Comparison of ENCODE assay signal across 1 cellular context in the genomic region with DNA sequence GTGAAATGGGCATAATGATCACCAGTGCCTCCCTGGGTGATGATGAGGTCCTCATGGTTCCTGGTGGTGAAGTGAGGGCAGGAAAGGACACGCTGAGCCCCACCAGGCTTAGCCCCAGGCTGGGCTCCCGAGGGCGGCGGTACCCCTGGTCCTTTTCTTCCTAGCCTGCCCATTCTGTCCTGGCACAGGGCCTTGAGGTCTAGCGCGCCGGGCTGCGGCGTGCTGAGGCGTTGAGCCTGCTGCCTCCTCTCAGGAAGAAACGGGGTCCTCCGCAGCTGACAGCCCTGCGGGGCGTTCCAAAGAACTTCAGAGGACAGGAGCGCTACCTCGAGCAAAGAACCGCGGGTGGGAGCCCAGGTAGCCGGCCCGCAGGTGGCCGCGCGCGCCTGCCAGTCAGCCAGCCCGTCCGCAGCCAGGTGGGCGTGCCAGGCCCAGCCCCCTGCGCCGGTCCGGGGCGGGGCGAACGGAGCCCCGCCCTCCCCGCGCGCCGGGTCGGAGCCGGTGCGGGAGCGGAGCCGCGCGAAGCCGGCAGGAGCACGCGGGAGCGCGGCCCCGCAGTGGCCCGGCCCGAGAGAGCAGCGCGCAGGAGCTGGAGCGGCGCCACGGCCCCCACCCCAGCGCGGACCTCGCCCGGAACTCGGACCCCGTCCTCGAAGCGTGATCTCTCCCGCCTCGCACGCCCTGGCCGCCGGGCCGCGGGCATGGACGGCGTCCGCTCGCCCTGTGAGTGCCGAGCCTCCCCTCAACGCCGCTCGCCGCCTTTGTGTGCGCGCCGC.
A peak's percentile ranks its signal among the peaks of the same experiment; 100 is the strongest.
TF ChIP-seq lines count a peak whose summit lies in the region.

A gene (plus strand): TSS at position 477 of the 776 bp plus-strand sequence. CDS start 791 bp downstream, outside the sequence.

TF ChIP-seq in WTC11, 78 proteins besides CTCF, POLR2A, EP300 and RAD21 (continued from another document):
- TF ChIP-seq, protein P1, sequence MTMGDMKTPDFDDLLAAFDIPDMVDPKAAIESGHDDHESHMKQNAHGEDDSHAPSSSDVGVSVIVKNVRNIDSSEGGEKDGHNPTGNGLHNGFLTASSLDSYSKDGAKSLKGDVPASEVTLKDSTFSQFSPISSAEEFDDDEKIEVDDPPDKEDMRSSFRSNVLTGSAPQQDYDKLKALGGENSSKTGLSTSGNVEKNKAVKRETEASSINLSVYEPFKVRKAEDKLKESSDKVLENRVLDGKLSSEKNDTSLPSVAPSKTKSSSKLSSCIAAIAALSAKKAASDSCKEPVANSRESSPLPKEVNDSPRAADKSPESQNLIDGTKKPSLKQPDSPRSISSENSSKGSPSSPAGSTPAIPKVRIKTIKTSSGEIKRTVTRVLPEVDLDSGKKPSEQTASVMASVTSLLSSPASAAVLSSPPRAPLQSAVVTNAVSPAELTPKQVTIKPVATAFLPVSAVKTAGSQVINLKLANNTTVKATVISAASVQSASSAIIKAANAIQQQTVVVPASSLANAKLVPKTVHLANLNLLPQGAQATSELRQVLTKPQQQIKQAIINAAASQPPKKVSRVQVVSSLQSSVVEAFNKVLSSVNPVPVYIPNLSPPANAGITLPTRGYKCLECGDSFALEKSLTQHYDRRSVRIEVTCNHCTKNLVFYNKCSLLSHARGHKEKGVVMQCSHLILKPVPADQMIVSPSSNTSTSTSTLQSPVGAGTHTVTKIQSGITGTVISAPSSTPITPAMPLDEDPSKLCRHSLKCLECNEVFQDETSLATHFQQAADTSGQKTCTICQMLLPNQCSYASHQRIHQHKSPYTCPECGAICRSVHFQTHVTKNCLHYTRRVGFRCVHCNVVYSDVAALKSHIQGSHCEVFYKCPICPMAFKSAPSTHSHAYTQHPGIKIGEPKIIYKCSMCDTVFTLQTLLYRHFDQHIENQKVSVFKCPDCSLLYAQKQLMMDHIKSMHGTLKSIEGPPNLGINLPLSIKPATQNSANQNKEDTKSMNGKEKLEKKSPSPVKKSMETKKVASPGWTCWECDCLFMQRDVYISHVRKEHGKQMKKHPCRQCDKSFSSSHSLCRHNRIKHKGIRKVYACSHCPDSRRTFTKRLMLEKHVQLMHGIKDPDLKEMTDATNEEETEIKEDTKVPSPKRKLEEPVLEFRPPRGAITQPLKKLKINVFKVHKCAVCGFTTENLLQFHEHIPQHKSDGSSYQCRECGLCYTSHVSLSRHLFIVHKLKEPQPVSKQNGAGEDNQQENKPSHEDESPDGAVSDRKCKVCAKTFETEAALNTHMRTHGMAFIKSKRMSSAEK (CRISPR knock-in tag; IDR thresholded peaks at IDR 0.05; ENCODE audit: borderline replicate concordance), result no peak
- TF ChIP-seq, protein P2, sequence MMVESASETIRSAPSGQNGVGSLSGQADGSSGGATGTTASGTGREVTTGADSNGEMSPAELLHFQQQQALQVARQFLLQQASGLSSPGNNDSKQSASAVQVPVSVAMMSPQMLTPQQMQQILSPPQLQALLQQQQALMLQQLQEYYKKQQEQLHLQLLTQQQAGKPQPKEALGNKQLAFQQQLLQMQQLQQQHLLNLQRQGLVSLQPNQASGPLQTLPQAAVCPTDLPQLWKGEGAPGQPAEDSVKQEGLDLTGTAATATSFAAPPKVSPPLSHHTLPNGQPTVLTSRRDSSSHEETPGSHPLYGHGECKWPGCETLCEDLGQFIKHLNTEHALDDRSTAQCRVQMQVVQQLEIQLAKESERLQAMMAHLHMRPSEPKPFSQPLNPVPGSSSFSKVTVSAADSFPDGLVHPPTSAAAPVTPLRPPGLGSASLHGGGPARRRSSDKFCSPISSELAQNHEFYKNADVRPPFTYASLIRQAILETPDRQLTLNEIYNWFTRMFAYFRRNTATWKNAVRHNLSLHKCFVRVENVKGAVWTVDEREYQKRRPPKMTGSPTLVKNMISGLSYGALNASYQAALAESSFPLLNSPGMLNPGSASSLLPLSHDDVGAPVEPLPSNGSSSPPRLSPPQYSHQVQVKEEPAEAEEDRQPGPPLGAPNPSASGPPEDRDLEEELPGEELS (CRISPR knock-in tag; IDR thresholded peaks at IDR 0.05), result 0 out of 2 replicates have a peak, but pooled peaks have one; percentile 47
- 0 out of 2 replicates have a peak, but pooled peaks have one; percentile 39 for TF ChIP-seq FOXK1 (CRISPR knock-in tag; IDR thresholded peaks at IDR 0.05)
